1 cellular context compared by ENCODE assay signal in the genomic region with DNA sequence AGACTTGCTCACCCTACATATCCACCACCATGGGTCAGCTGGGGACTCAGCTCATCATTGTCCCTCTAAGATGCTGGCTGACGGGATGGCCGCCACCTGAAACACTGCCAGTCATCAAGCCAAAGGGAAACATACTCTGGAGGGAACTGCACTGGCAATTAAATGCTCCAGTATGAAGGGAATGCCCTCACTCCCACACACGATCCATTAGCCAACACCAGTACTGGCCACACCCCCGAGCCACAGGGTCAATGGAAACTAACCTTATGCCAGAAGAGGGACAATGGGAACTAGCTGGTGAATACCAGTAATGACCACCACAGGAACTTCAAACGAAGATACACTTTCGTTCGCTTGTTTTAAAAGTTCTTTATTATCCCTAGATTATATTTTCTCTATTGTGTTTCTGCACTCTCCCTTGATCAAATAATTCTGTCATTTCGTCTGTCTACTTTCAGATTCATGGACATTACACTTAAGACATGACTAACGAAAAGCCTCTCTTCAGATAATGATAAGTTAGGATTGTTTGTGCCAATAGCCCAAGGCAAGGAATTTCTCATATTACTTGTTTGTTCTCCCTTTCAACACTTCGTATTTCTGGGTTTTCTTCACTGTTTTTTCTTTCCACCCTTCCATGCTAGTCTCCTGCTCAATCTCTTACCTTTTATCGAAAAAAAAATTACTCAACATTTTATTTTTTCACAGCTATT.
TF ChIP-seq lines count a peak whose summit lies in the region.

No MANE protein-coding gene starts in this region.

TF ChIP-seq in HEK293, 187 proteins besides CTCF, POLR2A, EP300 and RAD21 (continued from another document and continues in another):
- TF ChIP-seq PRDM4 (tag by site-specific recombination; IDR thresholded peaks at IDR 0.05) (0 out of 2 replicates have a peak, but pooled peaks have one; percentile 16), ZNF341 (tag by site-specific recombination; IDR thresholded peaks at IDR 0.05; ENCODE audit: low read depth) (no peak), ZNF248 (tag by site-specific recombination; IDR thresholded peaks at IDR 0.05) (no peak), ZBTB10 (tag by site-specific recombination; IDR thresholded peaks at IDR 0.05) (no peak), ZNF843 (tag by site-specific recombination; IDR thresholded peaks at IDR 0.05) (0 out of 2 replicates have a peak, but pooled peaks have one; percentile 23), PATZ1 (tag by site-specific recombination; IDR thresholded peaks at IDR 0.05) (no peak), WT1 (tag by site-specific recombination; IDR thresholded peaks at IDR 0.05) (no peak), ZNF223 (tag by site-specific recombination; IDR thresholded peaks at IDR 0.05) (no peak), ZNF146 (tag by site-specific recombination; IDR thresholded peaks at IDR 0.05) (peak; percentile 69), ZBTB20 (tag by site-specific recombination; IDR thresholded peaks at IDR 0.05) (no peak), ZNF626 (tag by site-specific recombination; IDR thresholded peaks at IDR 0.05) (no peak), REST (tag by site-specific recombination; IDR thresholded peaks at IDR 0.05) (no peak), FEZF1 (tag by site-specific recombination; IDR thresholded peaks at IDR 0.05) (peak; percentile 29; the same call in 1 of the 2 replicates), ZFHX2 (tag by site-specific recombination; conservative IDR thresholded peaks at IDR 0.05) (peak; percentile 66), PRDM1 (tag by site-specific recombination; IDR thresholded peaks at IDR 0.05) (peak; percentile 64; the same call in 1 of the 2 replicates), GLI2 (tag by site-specific recombination; IDR thresholded peaks at IDR 0.05; ENCODE audit: borderline replicate concordance, low read depth) (no peak), SP7 (tag by site-specific recombination; IDR thresholded peaks at IDR 0.05) (peak; percentile 75), ZNF404 (tag by site-specific recombination; IDR thresholded peaks at IDR 0.05) (no peak), ZBTB7A (tag by site-specific recombination; IDR thresholded peaks at IDR 0.05; ENCODE audit: low read depth) (no peak), EGR2 (tag by site-specific recombination; IDR thresholded peaks at IDR 0.05; ENCODE audit: low read depth) (0 out of 2 replicates have a peak, but pooled peaks have one; percentile 16), ZNF548 (tag by site-specific recombination; IDR thresholded peaks at IDR 0.05) (no peak), ZBTB17 (tag by site-specific recombination; IDR thresholded peaks at IDR 0.05) (peak; percentile 48), SP3 (tag by site-specific recombination; IDR thresholded peaks at IDR 0.05) (0 out of 2 replicates have a peak, but pooled peaks have one; percentile 15), ZNF121 (tag by site-specific recombination; IDR thresholded peaks at IDR 0.05) (no peak), ZNF24 (tag by site-specific recombination; IDR thresholded peaks at IDR 0.05) (no peak), ZNF654 (tag by site-specific recombination; IDR thresholded peaks at IDR 0.05; ENCODE audit: low read depth) (no peak), ZNF433 (tag by site-specific recombination; IDR thresholded peaks at IDR 0.05; ENCODE audit: low read depth) (no peak), ZXDB (tag by site-specific recombination; IDR thresholded peaks at IDR 0.05) (0 out of 2 replicates have a peak, but pooled peaks have one; percentile 19), ZNF202 (tag by site-specific recombination; IDR thresholded peaks at IDR 0.05; ENCODE audit: borderline replicate concordance) (no peak), MZF1 (tag by site-specific recombination; IDR thresholded peaks at IDR 0.05; ENCODE audit: borderline replicate concordance) (peak; percentile 28; the same call in 1 of the 2 replicates), ZNF518A (tag by site-specific recombination; conservative IDR thresholded peaks at IDR 0.05; ENCODE audit: low read depth) (no peak), ZNF670 (tag by site-specific recombination; IDR thresholded peaks at IDR 0.05; ENCODE audit: low read depth) (no peak), ZNF155 (tag by site-specific recombination; IDR thresholded peaks at IDR 0.05) (no peak)
- TF ChIP-seq, protein P1, sequence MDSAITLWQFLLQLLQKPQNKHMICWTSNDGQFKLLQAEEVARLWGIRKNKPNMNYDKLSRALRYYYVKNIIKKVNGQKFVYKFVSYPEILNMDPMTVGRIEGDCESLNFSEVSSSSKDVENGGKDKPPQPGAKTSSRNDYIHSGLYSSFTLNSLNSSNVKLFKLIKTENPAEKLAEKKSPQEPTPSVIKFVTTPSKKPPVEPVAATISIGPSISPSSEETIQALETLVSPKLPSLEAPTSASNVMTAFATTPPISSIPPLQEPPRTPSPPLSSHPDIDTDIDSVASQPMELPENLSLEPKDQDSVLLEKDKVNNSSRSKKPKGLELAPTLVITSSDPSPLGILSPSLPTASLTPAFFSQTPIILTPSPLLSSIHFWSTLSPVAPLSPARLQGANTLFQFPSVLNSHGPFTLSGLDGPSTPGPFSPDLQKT (IDR thresholded peaks at IDR 0.05; ENCODE audit: borderline replicate concordance, low read depth, low read length): no peak
- TF ChIP-seq, protein P2, sequence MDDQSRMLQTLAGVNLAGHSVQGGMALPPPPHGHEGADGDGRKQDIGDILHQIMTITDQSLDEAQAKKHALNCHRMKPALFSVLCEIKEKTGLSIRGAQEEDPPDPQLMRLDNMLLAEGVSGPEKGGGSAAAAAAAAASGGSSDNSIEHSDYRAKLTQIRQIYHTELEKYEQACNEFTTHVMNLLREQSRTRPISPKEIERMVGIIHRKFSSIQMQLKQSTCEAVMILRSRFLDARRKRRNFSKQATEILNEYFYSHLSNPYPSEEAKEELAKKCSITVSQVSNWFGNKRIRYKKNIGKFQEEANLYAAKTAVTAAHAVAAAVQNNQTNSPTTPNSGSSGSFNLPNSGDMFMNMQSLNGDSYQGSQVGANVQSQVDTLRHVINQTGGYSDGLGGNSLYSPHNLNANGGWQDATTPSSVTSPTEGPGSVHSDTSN (CRISPR knock-in tag; IDR thresholded peaks at IDR 0.05): no peak
- TF ChIP-seq, protein P3, sequence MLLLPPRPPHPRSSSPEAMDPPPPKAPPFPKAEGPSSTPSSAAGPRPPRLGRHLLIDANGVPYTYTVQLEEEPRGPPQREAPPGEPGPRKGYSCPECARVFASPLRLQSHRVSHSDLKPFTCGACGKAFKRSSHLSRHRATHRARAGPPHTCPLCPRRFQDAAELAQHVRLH (tag by site-specific recombination; IDR thresholded peaks at IDR 0.05): no peak
